Comparison of ENCODE assay signal across 8 cellular contexts in genomic region chr6:10722570-10722819, GRCh38. TPM values are rescaled to one million over a fixed set of nuclear protein-coding genes. Genes with fewer than 3 reads are reported as not detected.
DNase-seq lines count a peak whose midpoint lies in the region; ATAC-seq and TF ChIP-seq lines count a peak whose summit lies in the region.

No MANE protein-coding gene starts in this region.

- TF ChIP-seq CTCF in WERI-Rb-1 (IDR thresholded peaks at IDR 0.05; ENCODE audit: low read depth, low read length) (no peak), foreskin keratinocyte (conservative IDR thresholded peaks at IDR 0.05) (no peak)

- H3K36me3 ChIP-seq in HAP-1 (replicated peaks) (peaks cover 8% of the 10 kb centered on the region), WERI-Rb-1 (peaks cover 31% of the 10 kb centered on the region), skeletal muscle satellite cell (ENCODE audit: insufficient read depth, low read length) (peaks cover 15% of the 10 kb centered on the region)

- in situ Hi-C loops in HAP-1 (cut with MboI; ENCODE audit: low sequenced_read_pairs): no loop called here

- H3K4me1 ChIP-seq in HAP-1 (peaks cover 21% of the 10 kb centered on the region), foreskin keratinocyte (no peaks in the 10 kb centered on the region), skeletal muscle satellite cell (ENCODE audit: control insufficient read depth, insufficient read depth, low read length) (peaks cover 18% of the 10 kb centered on the region)

- H3K27me3 ChIP-seq in HAP-1 (ENCODE audit: low read depth) (no peaks in the 10 kb centered on the region), WERI-Rb-1 (ENCODE audit: insufficient read depth, low read depth, severe bottlenecking) (no peaks in the 10 kb centered on the region), foreskin keratinocyte (no peaks in the 10 kb centered on the region), skeletal muscle satellite cell (ENCODE audit: control insufficient read depth, insufficient read depth, low read length) (no peaks in the 10 kb centered on the region)

- H3K27ac ChIP-seq in WERI-Rb-1: peak overlapping the region; percentile 88
- peak overlapping the region; percentile 2 for H3K27ac ChIP-seq in foreskin keratinocyte

- peak overlapping the region; percentile 97 for H3K9ac ChIP-seq in skeletal muscle satellite cell (ENCODE audit: low read depth, low read length)

- ATAC-seq in foreskin keratinocyte (no peak), HG03521 (IDR thresholded peaks at IDR 0.05; ENCODE audit: unreplicated experiment) (no peak), GM18511 (IDR thresholded peaks at IDR 0.05; ENCODE audit: unreplicated experiment) (no peak)

- H3K4me3 ChIP-seq in HAP-1 (peak overlapping the region; percentile 48), WERI-Rb-1 (ENCODE audit: low read depth, low read length) (peak overlapping the region; percentile 68), skeletal muscle satellite cell (ENCODE audit: low read length) (peak overlapping the region; percentile 84)

- H3K9me3 ChIP-seq in HAP-1 (peaks cover 14% of the 10 kb centered on the region), WERI-Rb-1 (ENCODE audit: severe bottlenecking) (peaks cover 25% of the 10 kb centered on the region), skeletal muscle satellite cell (replicated peaks; ENCODE audit: low read length) (peaks cover 4% of the 10 kb centered on the region)

- DNase-seq in HAP-1 (ENCODE audit: low spot score in 2 of 2): no peak
- no peak for DNase-seq in WERI-Rb-1
- no peak for DNase-seq in foreskin keratinocyte
- no peak for DNase-seq in AG08396 (ENCODE audit: low spot score)
- DNase-seq in RKO (ENCODE audit: low spot score): no peak

- H3K4me2 ChIP-seq in skeletal muscle satellite cell (ENCODE audit: low read length): peak overlapping the region; percentile 96

RNA-seq across cellular contexts. Expression of gene TMEM14C, which starts 0.4 kb away (rescaled TPM):
- total RNA-seq in foreskin keratinocyte: 146 and 179 TPM in 2 replicates
- polyA plus RNA-seq in foreskin keratinocyte: 196 and 220 TPM in 2 replicates
- total RNA-seq in skeletal muscle satellite cell (2012; rRNA removed): 91.8 and 130 TPM in 2 replicates

RNA-seq across cellular contexts. Expression of gene TMEM14B, which starts 25.1 kb away (rescaled TPM):
- 109 and 111 TPM in 2 replicates for total RNA-seq in foreskin keratinocyte
- polyA plus RNA-seq in foreskin keratinocyte: 129 and 140 TPM in 2 replicates
- 85.9 and 103 TPM in 2 replicates for total RNA-seq in skeletal muscle satellite cell (2012; rRNA removed)

RNA-seq across cellular contexts. Expression of gene PAK1IP1, which starts 27.7 kb away (rescaled TPM):
- total RNA-seq in foreskin keratinocyte: 36.8 and 39.4 TPM in 2 replicates
- polyA plus RNA-seq in foreskin keratinocyte: 24.8 and 34.4 TPM in 2 replicates
- total RNA-seq in skeletal muscle satellite cell (2012; rRNA removed): 25.3 and 30.4 TPM in 2 replicates

RNA-seq across cellular contexts. Expression of gene C6orf52, which starts 28.1 kb away (rescaled TPM):
- 1.1 and 1.2 TPM in 2 replicates for total RNA-seq in foreskin keratinocyte
- polyA plus RNA-seq in foreskin keratinocyte: 1.4 and 2.7 TPM in 2 replicates
- total RNA-seq in skeletal muscle satellite cell (2012; rRNA removed): 0.66 and 1.5 TPM in 2 replicates
